In the genomic region with DNA sequence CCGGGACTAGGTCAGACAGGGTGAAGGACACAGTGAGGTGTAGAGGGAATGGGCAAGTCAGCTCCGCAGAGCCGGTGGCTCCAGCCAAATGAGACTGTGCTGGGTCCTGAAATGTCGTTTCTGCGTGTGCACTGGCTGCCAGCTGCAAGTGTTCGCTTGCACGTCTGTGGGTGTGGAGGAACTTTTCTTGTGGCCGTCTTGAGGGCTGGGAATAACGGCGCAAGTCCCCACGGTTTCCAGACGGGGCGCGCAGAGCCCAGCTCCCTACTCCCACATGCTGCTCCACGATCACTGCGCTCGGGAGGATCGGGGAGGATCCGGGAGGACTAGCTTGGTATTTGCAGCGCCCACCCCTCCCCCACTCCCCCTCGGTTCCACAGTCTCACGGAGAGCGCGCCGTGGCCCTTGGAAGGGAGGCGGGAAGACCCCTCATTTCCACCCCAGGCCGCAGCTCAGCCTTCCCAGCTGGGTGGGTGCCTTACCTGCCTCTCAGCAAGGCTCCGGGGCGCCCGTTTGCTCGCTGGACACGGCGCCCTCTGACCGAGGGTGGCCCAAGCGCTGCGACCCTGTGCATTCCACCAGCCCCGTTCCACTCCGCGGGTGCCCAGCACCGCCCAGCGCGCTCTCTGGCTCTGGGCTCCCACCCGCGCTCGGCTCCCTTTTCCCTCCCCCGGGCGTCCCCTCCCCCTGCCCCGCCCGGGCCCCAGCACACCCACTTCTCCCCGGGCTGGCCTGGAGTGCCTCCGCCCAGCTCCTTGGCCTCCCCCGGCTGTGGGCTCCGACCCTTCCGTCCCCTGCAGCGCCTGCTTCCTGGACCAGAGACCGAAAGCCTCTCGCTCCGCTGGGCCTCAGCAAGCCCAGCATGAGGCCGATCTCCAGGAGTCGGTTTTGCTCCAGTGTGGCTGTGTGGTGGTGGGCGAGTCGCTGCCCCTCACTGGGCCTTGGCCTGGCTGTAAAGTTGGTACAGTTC, we compare ENCODE assay signal across 8 cellular contexts. TPM values are rescaled to one million over a fixed set of nuclear protein-coding genes. Genes with fewer than 3 reads are reported as not detected.
A peak's percentile ranks its signal among the peaks of the same experiment; 100 is the strongest.
DNase-seq lines count a peak whose midpoint lies in the region; ATAC-seq, FAIRE-seq and TF ChIP-seq lines count a peak whose summit lies in the region.

TSS of gene KCNE3 (minus strand) at position 634 of the 970 bp plus-strand sequence. CDS start 9,986 bp downstream, outside the sequence.

- H3K9me3 Mint-ChIP-seq in immature natural killer cell: no peaks in the 10 kb centered on the region

- no TSS peak for BruUV-seq in K562 (replicated peaks; lab: Mats Ljungman, UMichigan)

- peak within 1 kb of the TSS; percentile 72 for H3K4me2 ChIP-seq in K562 (ENCODE audit: insufficient read depth, low read length)

- H3K4me1 ChIP-seq in K562 (replicated peaks in 1 of 2; ENCODE audit: control insufficient read depth in 2 of 2, insufficient read depth in 2 of 2, low read length in 2 of 2) (peaks cover 20 to 33% of the 10 kb centered on the region in 2 experiments), iPS-20b (ENCODE audit: insufficient read depth, low read length) (peaks cover 10% of the 10 kb centered on the region)

- POLR2A ChIA-PET in K562 (lab: Yijun Ruan, JAX): interaction anchor here (0.6 to 1.3 kb wide), 5 partner anchors 9 to 394 kb away, joined by 3 to 4 read pairs (median 4); partner anchors contain the start of gene LIPT2

- H3K27me3 ChIP-seq in K562 (ENCODE audit: control insufficient read depth in 2 of 2, insufficient read depth in 2 of 2, low read length in 2 of 2): no peaks in the 10 kb centered on the region
- peaks cover 30% of the 10 kb centered on the region for H3K27me3 ChIP-seq in iPS-20b (ENCODE audit: insufficient read depth, low read length)

- CTCF ChIA-PET in K562 (lab: Yijun Ruan, JAX; ENCODE audit: low intra/inter-chr PET ratio): no interaction called here

- H3K9me3 ChIP-seq in K562 (replicated peaks; ENCODE audit: control insufficient read depth, insufficient read depth, low read depth, low read length) (no peaks in the 10 kb centered on the region), iPS-20b (ENCODE audit: insufficient read depth, low read depth, low read length) (no peaks in the 10 kb centered on the region)

- H3K36me3 ChIP-seq in K562 (ENCODE audit: control insufficient read depth, insufficient read depth, low read length) (no peaks in the 10 kb centered on the region), iPS-20b (ENCODE audit: insufficient read depth, low read depth, low read length) (no peaks in the 10 kb centered on the region)

- peaks cover 6 to 16% (median 8%) of the 10 kb centered on the region in 3 donors for H3K27me3 Mint-ChIP-seq in immature natural killer cell (ENCODE audit: low read depth in 3 of 3)

- no peak within 1 kb of the TSS for H3K27ac Mint-ChIP-seq in immature natural killer cell

- peak within 1 kb of the TSS; percentile 85 for H2AFZ ChIP-seq in K562 (ENCODE audit: low read depth, low read length)

- peak within 1 kb of the TSS; percentile 32 for H3K4me3 ChIP-seq in K562
- peak within 1 kb of the TSS; percentile 72 for H3K4me3 ChIP-seq in iPS-20b (ENCODE audit: low read length)
- peak within 1 kb of the TSS; percentile 57 for H3K4me3 ChIP-seq in retinal pigment epithelial cell (ENCODE audit: low read length)

- TF ChIP-seq RAD21 in K562 (CRISPR knock-in tag; conservative IDR thresholded peaks at IDR 0.05 in 1 of 2, IDR thresholded peaks at IDR 0.05 in 1 of 2): no peak

- DNase-seq in Daoy (ENCODE audit: low read depth) (peak; percentile 21), K562 (ENCODE audit: extremely low read depth in 1 of 4, low spot score in 3 of 4) (peak; percentile 64 to 87 (median 82)), retinal pigment epithelial cell (ENCODE audit: low read depth) (no peak), NCI-H2029 treated with DMSO at 0.1 percent for 48 hours (lab: John Stamatoyannopoulos, UW) (no peak), immature natural killer cell (no peak)

- intact Hi-C loops in K562 (cut with micrococcal nuclease): no loop called here

- H3K27ac ChIP-seq in K562 (ENCODE audit: extremely low read depth, low read depth, low read length) (peak within 1 kb of the TSS; percentile 36; the same call in 2 of the 3 replicates), iPS-20b (ENCODE audit: low read length) (no peak within 1 kb of the TSS)

- no peak for TF ChIP-seq EP300 in K562 (IDR thresholded peaks at IDR 0.05; ENCODE audit: low read length)

- ATAC-seq in K562 (peak; percentile 88), GM18517 (IDR thresholded peaks at IDR 0.05; ENCODE audit: unreplicated experiment) (no peak), HG03432 (IDR thresholded peaks at IDR 0.05; ENCODE audit: unreplicated experiment) (no peak)

- peaks cover 0 to 2% of the 10 kb centered on the region in 2 donors for H3K4me1 Mint-ChIP-seq in immature natural killer cell

- TF ChIP-seq CTCF in K562 (IDR thresholded peaks at IDR 0.05 in 2 of 3, conservative IDR thresholded peaks at IDR 0.05 in 1 of 3; ENCODE audit: insufficient read depth in 2 of 3, low read depth in 1 of 3, low read length in 3 of 3): no peak
- no peak for TF ChIP-seq CTCF in retinal pigment epithelial cell (conservative IDR thresholded peaks at IDR 0.05; ENCODE audit: low read depth, low read length)

- H3K79me2 ChIP-seq in K562 (ENCODE audit: control insufficient read depth, insufficient read depth, low read length): no peaks in the 10 kb centered on the region

- in situ Hi-C loops in K562 (cut with MboI): loop anchor here (10.0 kb wide), 1 partner anchor 862 kb away; no protein-coding TSS in a partner anchor

- 46% methylated on average over 35 of the region's 62 CpGs for WGBS in K562 (ENCODE audit: insufficient coverage, low coverage, missing lambda C conversion rate)

- H4K20me1 ChIP-seq in K562 (replicated peaks; ENCODE audit: control insufficient read depth, insufficient read depth, low read length): no peaks in the 10 kb centered on the region

- no peak for FAIRE-seq in K562 (lab: Jason Lieb, UNC)

- no peaks in the 10 kb centered on the region for H3K9me1 ChIP-seq in K562 (ENCODE audit: control insufficient read depth, insufficient read depth, low read length)

- H3K4me3 Mint-ChIP-seq in immature natural killer cell: peak within 1 kb of the TSS in 2 of 5 donors; percentile 28 to 50

- H3K9ac ChIP-seq in K562 (ENCODE audit: insufficient read depth in 1 of 2, low read depth in 2 of 2, low read length in 2 of 2) (peak within 1 kb of the TSS; percentile 42 to 89), iPS-20b (ENCODE audit: low read depth, low read length) (peak within 1 kb of the TSS; percentile 61; the same call in 1 of the 2 replicates)

- TF ChIP-seq POLR2A in K562 (conservative IDR thresholded peaks at IDR 0.05): no peak; the same call in 1 of the 2 replicates

- H3K36me3 Mint-ChIP-seq in immature natural killer cell: peaks cover 0 to 5% (median 0%) of the 10 kb centered on the region in 3 donors

TF ChIP-seq in K562, 482 proteins besides CTCF, POLR2A, EP300 and RAD21 (continues in another document):
- TF ChIP-seq ZFP30 (CRISPR knock-in tag; IDR thresholded peaks at IDR 0.05; ENCODE audit: borderline replicate concordance) (no peak), SFPQ (IDR thresholded peaks at IDR 0.05; ENCODE audit: low read depth, low read length) (no peak)
- TF ChIP-seq, protein P1, sequence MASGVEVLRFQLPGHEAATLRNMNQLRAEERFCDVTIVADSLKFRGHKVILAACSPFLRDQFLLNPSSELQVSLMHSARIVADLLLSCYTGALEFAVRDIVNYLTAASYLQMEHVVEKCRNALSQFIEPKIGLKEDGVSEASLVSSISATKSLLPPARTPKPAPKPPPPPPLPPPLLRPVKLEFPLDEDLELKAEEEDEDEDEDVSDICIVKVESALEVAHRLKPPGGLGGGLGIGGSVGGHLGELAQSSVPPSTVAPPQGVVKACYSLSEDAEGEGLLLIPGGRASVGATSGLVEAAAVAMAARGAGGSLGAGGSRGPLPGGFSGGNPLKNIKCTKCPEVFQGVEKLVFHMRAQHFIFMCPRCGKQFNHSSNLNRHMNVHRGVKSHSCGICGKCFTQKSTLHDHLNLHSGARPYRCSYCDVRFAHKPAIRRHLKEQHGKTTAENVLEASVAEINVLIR (CRISPR knock-in tag; IDR thresholded peaks at IDR 0.05): no peak

RNA-seq across cellular contexts. Expression of gene KCNE3, which starts in this region (rescaled TPM):
- 0.06 TPM in 2 replicates for total RNA-seq in Daoy (2014; rRNA removed; shearing (Covaris generic))
- 2.7 and 3.5 TPM in 2 replicates for total RNA-seq in K562 (2011; cell fraction: chromatin; rRNA removed; ENCODE audit: low replicate concordance)
- 1.7 and 3.3 TPM in 2 replicates for total RNA-seq in K562 (2011; cell fraction: nucleolus; rRNA removed)
- total RNA-seq in K562 (2011; cell fraction: nucleoplasm; rRNA removed): 3.2 and 3.9 TPM in 2 replicates
- total RNA-seq in K562 (2014; rRNA removed): 6.8 and 7.2 TPM in 2 replicates
- total RNA-seq in K562 (2014; rRNA removed; fragmentation: Illumina TruSeq; extraction: Trizol): 7.0 and 8.0 TPM in 2 replicates
- 5.2 and 5.7 TPM in 2 replicates for total RNA-seq in K562 (2015; rRNA removed; fragmentation: Illumina TruSeq; extraction: Trizol)
- 5.9 and 6.2 TPM in 2 replicates for total RNA-seq in K562 (2021)
- 2.0 and 2.4 TPM in 2 replicates for polyA plus RNA-seq in K562 (2011; rRNA removed)
- 1.8 and 3.4 TPM in 2 replicates for polyA plus RNA-seq in K562 (2011; cell fraction: cytosol; rRNA removed)
- 2.1 and 2.6 TPM in 2 replicates for polyA plus RNA-seq in K562 (2011; cell fraction: nucleus; rRNA removed)
- 6.7 and 11.4 TPM in 2 replicates for polyA plus RNA-seq in K562 (2012)
- polyA plus RNA-seq in K562 (2014; fragmentation: Illumina TruSeq; extraction: Trizol): 7.9 and 8.4 TPM in 2 replicates
- polyA plus RNA-seq in K562 (2014; fragmentation: Nextera tagmentation; extraction: Ambion mirVana): 1 to 10 TPM; 1.6 to 2.3 TPM
- 8.7 and 9.9 TPM in 2 replicates for polyA plus RNA-seq in K562 (2014; rRNA removed)
- polyA minus RNA-seq in K562 (2011; rRNA and poly(A)+ RNA removed): 1.0 and 2.6 TPM in 2 replicates
- polyA minus RNA-seq in K562 (2011; cell fraction: cytosol; rRNA and poly(A)+ RNA removed): 1.4 and 1.6 TPM in 2 replicates
- polyA minus RNA-seq in K562 (2011; cell fraction: nucleus; rRNA and poly(A)+ RNA removed): 0.67 TPM in 2 replicates
- polyA plus RNA-seq in immature natural killer cell: under 1 TPM in 1 of 3 donors, not detected in 2; 0.54 TPM

Comparison
In these comparisons a context has a peak if more than half of its experiments do, and no peak if none do; other contexts are left out.
1. Peak in DNase-seq in Daoy; RNA of the gene not detected or under 1 TPM.
2. DNase-seq: peak in K562 (4 of 4); none in retinal pigment epithelial cell (single experiment), NCI-H2029 treated with DMSO at 0.1 percent for 48 hours (single experiment) and immature natural killer cell (0 of 3).
3. Peak in every context shown above with its lines, with median percentiles within 50 percentile points of each other: H3K4me3 ChIP-seq.